19 cellular contexts compared by ENCODE assay signal in genomic region chr3:59016930-59017616, GRCh38. TPM values are rescaled to one million over a fixed set of nuclear protein-coding genes. Genes with fewer than 3 reads are reported as not detected.
DNase-seq lines count a peak whose midpoint lies in the region; ATAC-seq and TF ChIP-seq lines count a peak whose summit lies in the region.
"Had no signal": no experiment of that assay in that cellular context is flagged by ENCODE, and none has a peak within 500 bp of the region (broad histone marks: within the 10 kb centered on the region; RNA-seq: fewer than 3 reads in every experiment).

No MANE protein-coding gene starts in this region.

- H3K4me3 Mint-ChIP-seq in type B pancreatic cell = no peak overlapping the region
- H3K4me3 Mint-ChIP-seq: CD8-positive, alpha-beta memory T cell; IgD-negative memory B cell had no signal

- no peak for ATAC-seq in GM21723 (IDR thresholded peaks at IDR 0.05; ENCODE audit: unreplicated experiment)
- ATAC-seq in GM18868 (IDR thresholded peaks at IDR 0.05; ENCODE audit: unreplicated experiment) = no peak
- ATAC-seq: HCT116 had no signal

- H3K4ac ChIP-seq in mesenchymal stem cell (ENCODE audit: low read depth in 1 of 2, low read length in 2 of 2) = no peak overlapping the region

- WGBS in mesenchymal stem cell = 96% methylated on average over 4 of the region's 5 CpGs

- no peaks in the 10 kb centered on the region for H3K36me3 ChIP-seq in mesenchymal stem cell (ENCODE audit: control insufficient read depth in 1 of 2, insufficient read depth in 2 of 2, low read depth in 1 of 2, low read length in 2 of 2)
- H3K36me3 ChIP-seq: Peyer's patch had no signal

- no peak overlapping the region for H3K14ac ChIP-seq in mesenchymal stem cell (ENCODE audit: low read length in 2 of 2)

- peak overlapping the region; percentile 9 for H3K27ac Mint-ChIP-seq in type B pancreatic cell
- H3K27ac Mint-ChIP-seq: CD8-positive, alpha-beta memory T cell; IgD-negative memory B cell had no signal

- H3K23ac ChIP-seq in mesenchymal stem cell (ENCODE audit: low read length in 2 of 2) = no peak overlapping the region

- H3K27ac ChIP-seq in mesenchymal stem cell (ENCODE audit: low read length, poor library complexity, severe bottlenecking) = peak overlapping the region; percentile 56
- H3K27ac ChIP-seq: Peyer's patch had no signal

- H3K27me3 Mint-ChIP-seq in type B pancreatic cell = no peaks in the 10 kb centered on the region
- H3K27me3 Mint-ChIP-seq: IgD-negative memory B cell had no signal

- no peak overlapping the region for H3K4me3 ChIP-seq in mesenchymal stem cell (ENCODE audit: insufficient read depth in 1 of 2, low read depth in 1 of 2, low read length in 2 of 2)
- H3K4me3 ChIP-seq: Peyer's patch had no signal

- H3K4me1 Mint-ChIP-seq in type B pancreatic cell (ENCODE audit: unreplicated experiment) = no peaks in the 10 kb centered on the region
- H3K4me1 Mint-ChIP-seq: CD8-positive, alpha-beta memory T cell; IgD-negative memory B cell had no signal

- peaks cover 4% of the 10 kb centered on the region for H3K36me3 Mint-ChIP-seq in type B pancreatic cell
- H3K36me3 Mint-ChIP-seq: CD8-positive, alpha-beta memory T cell; IgD-negative memory B cell had no signal

- H3K9me3 ChIP-seq in mesenchymal stem cell (ENCODE audit: control insufficient read depth, low read length) = peaks cover 2% of the 10 kb centered on the region
- H3K9me3 ChIP-seq: Peyer's patch had no signal

- H2BK15ac ChIP-seq in mesenchymal stem cell (ENCODE audit: low read depth, poor library complexity, severe bottlenecking) = no peak overlapping the region

- no peak overlapping the region for H4K91ac ChIP-seq in mesenchymal stem cell (ENCODE audit: low read length)

- no peak overlapping the region for H2AFZ ChIP-seq in mesenchymal stem cell (ENCODE audit: low read depth, low read length)

- H2AK5ac ChIP-seq in mesenchymal stem cell (ENCODE audit: low read length, severe bottlenecking) = no peak overlapping the region

- no peak overlapping the region for H2BK12ac ChIP-seq in mesenchymal stem cell (ENCODE audit: low read length in 2 of 2)

- no peak overlapping the region for H3K9ac ChIP-seq in mesenchymal stem cell (ENCODE audit: low read length)

- peaks cover 3% of the 10 kb centered on the region for H3K4me1 ChIP-seq in mesenchymal stem cell (ENCODE audit: control insufficient read depth, insufficient read depth, low read depth, low read length)
- H3K4me1 ChIP-seq: Peyer's patch had no signal

- no peak overlapping the region for H4K8ac ChIP-seq in mesenchymal stem cell (ENCODE audit: low read length)

- H3K9me3 Mint-ChIP-seq in type B pancreatic cell = peaks cover 7% of the 10 kb centered on the region

- H3K79me1 ChIP-seq in mesenchymal stem cell (replicated peaks; ENCODE audit: low read length, poor library complexity, severe bottlenecking) = no peaks in the 10 kb centered on the region

- H2BK120ac ChIP-seq in mesenchymal stem cell (ENCODE audit: low read depth, low read length) = no peak overlapping the region

- H3K4me2 ChIP-seq in mesenchymal stem cell (ENCODE audit: low read length, poor library complexity, severe bottlenecking) = peak overlapping the region; percentile 35

- no peak for TF ChIP-seq CTCF in type B pancreatic cell (conservative IDR thresholded peaks at IDR 0.05)

- DNase-seq in SW480 (ENCODE audit: low spot score) = peak; percentile 19
- peak; percentile 49 for DNase-seq in glomerular visceral epithelial cell (ENCODE audit: extremely low spot score)
- no peak for DNase-seq in mesenchymal stem cell
- DNase-seq in type B pancreatic cell (ENCODE audit: extremely low spot score, unreplicated experiment) = no peak
- DNase-seq in activated gamma-delta T cell (lab: John Stamatoyannopoulos, UW) = no peak
- DNase-seq: AML-193; C1 segment of cervical spinal cord; CD8-positive, alpha-beta memory T cell; NCI-H1105; NCI-H146; NCI-H2029; NCI-H2171; NCI-H524 treated with DMSO at 0.1 percent for 48 hours; NCI-H82; Peyer's patch had no signal

- H3K18ac ChIP-seq in mesenchymal stem cell (ENCODE audit: low read depth in 1 of 2, low read length in 2 of 2) = no peak overlapping the region

- no peak overlapping the region for H2BK5ac ChIP-seq in mesenchymal stem cell (ENCODE audit: low read depth, low read length, poor library complexity, severe bottlenecking)

- H3K27me3 ChIP-seq in mesenchymal stem cell (ENCODE audit: control insufficient read depth in 1 of 2, insufficient read depth in 1 of 2, low read length in 2 of 2) = no peaks in the 10 kb centered on the region
- H3K27me3 ChIP-seq: Peyer's patch had no signal

RNA-seq across cellular contexts. Expression of gene CFAP20DC, which starts 32.8 kb away (rescaled TPM):
- 0.36 TPM for polyA plus RNA-seq in mesenchymal stem cell (2013, experiment 1 of 2)
- polyA plus RNA-seq in mesenchymal stem cell (2013, experiment 2 of 2) = 0.60 TPM
- total RNA-seq in type B pancreatic cell (ENCODE audit: low replicate concordance) = 4.7 and 5.2 TPM in 2 replicates
- total RNA-seq: Peyer's patch had no signal
- polyA plus RNA-seq: CD8-positive, alpha-beta memory T cell had no signal

Comparison
In these comparisons a context has a peak if more than half of its experiments do, and no peak if none do; other contexts are left out.
1. DNase-seq: peak in SW480 (single experiment) and glomerular visceral epithelial cell (single experiment); none in mesenchymal stem cell (single experiment), type B pancreatic cell (single experiment) and activated gamma-delta T cell (single experiment).